In genomic region chr3:120559228-120560061, GRCh38 we compare ENCODE assay signal across 8 cellular contexts. TPM values are rescaled to one million over a fixed set of nuclear protein-coding genes. Genes with fewer than 3 reads are reported as not detected.
DNase-seq lines count a peak whose midpoint lies in the region; ATAC-seq and TF ChIP-seq lines count a peak whose summit lies in the region.

No MANE protein-coding gene starts in this region.

- H3K9me3 ChIP-seq in liver (ENCODE audit: control insufficient read depth in 4 of 4, low read length in 3 of 4) = no peaks in the 10 kb centered on the region

- TF ChIP-seq RAD21 in liver (IDR thresholded peaks at IDR 0.05) = peak in 1 of 2 donors; percentile 6

- H3K36me3 ChIP-seq in liver (ENCODE audit: control insufficient read depth in 4 of 4, insufficient read depth in 3 of 4, low read depth in 1 of 4, low read length in 3 of 4) = no peaks in the 10 kb centered on the region

- peak overlapping the region in 2 of 3 donors; percentile 30 to 54 for H3K4me3 ChIP-seq in liver (ENCODE audit: low read depth in 1 of 3, low read length in 3 of 3)

- no peaks in the 10 kb centered on the region for H3K27me3 ChIP-seq in liver (ENCODE audit: control insufficient read depth in 4 of 4, insufficient read depth in 4 of 4, low read length in 3 of 4)

- ATAC-seq in GM21367 (IDR thresholded peaks at IDR 0.05; ENCODE audit: unreplicated experiment) = peak; percentile 27
- ATAC-seq in HG03565 (IDR thresholded peaks at IDR 0.05; ENCODE audit: unreplicated experiment) = peak; percentile 24

- no peak for TF ChIP-seq CTCF in liver (IDR thresholded peaks at IDR 0.05; ENCODE audit: low read depth, low read length, missing input control)

- peak overlapping the region; percentile 3 to 21 for H3K9ac ChIP-seq in liver (ENCODE audit: low read depth in 1 of 2, low read length in 2 of 2)

- H3K4me1 ChIP-seq in liver (ENCODE audit: control insufficient read depth in 4 of 4, insufficient read depth in 4 of 4, low read length in 3 of 4) = peaks cover 18 to 51% (median 44%) of the 10 kb centered on the region in 4 donors

- WGBS in liver = 14% methylated on average over 15 of the region's 15 CpGs

- DNase-seq in DMS53 treated with DMSO at 0.1 percent for 48 hours (lab: John Stamatoyannopoulos, UW; ENCODE audit: unreplicated experiment) = peak; percentile 28
- peak; percentile 54 for DNase-seq in SHP77 treated with DMSO at 0.1 percent for 48 hours (lab: John Stamatoyannopoulos, UW)
- no peak for DNase-seq in stimulated activated CD4-positive, alpha-beta T cell treated with anti-CD3 and anti-CD28 coated beads, Interleukin-2, amount 100 ng/mL, for 24 hours

- H3K27ac ChIP-seq in cingulate gyrus (ENCODE audit: low read depth, low read length) (peak overlapping the region; percentile 67), liver (ENCODE audit: low read depth in 1 of 2, low read length in 2 of 2) (peak overlapping the region; percentile 52 to 61), temporal lobe (ENCODE audit: low read depth, low read length) (peak overlapping the region; percentile 70)

TF ChIP-seq in liver, 16 proteins besides CTCF, POLR2A, EP300 and RAD21:
- TF ChIP-seq JUND (IDR thresholded peaks at IDR 0.05) (no peak), NR2F2 (IDR thresholded peaks at IDR 0.05) (peak; percentile 82), HNF4A (conservative IDR thresholded peaks at IDR 0.05) (peak in 1 of 2 donors; percentile 20), REST (IDR thresholded peaks at IDR 0.05) (no peak), FOXA2 (IDR thresholded peaks at IDR 0.05) (no peak)

RNA-seq across cellular contexts. Expression of gene NDUFB4, which starts 36.7 kb away (rescaled TPM):
- total RNA-seq in liver (10 to 100 TPM; 28.4 to 29.8 TPM), temporal lobe (25.8 TPM)
- polyA plus RNA-seq in liver = 100 to 1,000 TPM; 124 to 269 TPM

Comparison
In these comparisons a context has a peak if more than half of its experiments do, and no peak if none do; other contexts are left out.
1. DNase-seq: peak in DMS53 treated with DMSO at 0.1 percent for 48 hours (single experiment) and SHP77 treated with DMSO at 0.1 percent for 48 hours (single experiment); none in stimulated activated CD4-positive, alpha-beta T cell treated with anti-CD3 and anti-CD28 coated beads, Interleukin-2, amount 100 ng/mL, for 24 hours (0 of 2).
2. Peak in every context shown above with its lines, with median percentiles within 50 percentile points of each other: H3K27ac ChIP-seq.